In the genomic region with DNA sequence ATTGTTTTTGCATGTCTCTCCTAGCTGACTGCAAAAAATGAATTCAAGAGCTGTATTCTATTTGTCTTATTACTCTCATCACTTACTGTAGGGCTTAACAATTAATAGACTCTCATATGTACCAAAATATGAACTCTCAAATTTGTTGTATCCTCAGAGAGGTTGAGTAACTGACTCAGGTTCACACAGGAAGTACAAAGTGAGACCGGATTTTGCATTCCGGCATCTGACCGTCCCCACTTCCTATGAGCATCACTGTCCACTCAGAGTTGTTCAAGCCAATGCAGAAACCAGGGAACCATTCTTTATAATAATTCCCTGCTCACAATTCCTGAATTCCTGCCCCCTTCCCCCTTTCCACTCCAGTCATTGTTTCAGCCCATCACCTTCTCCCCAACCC, we compare ENCODE assay signal across 18 cellular contexts.
DNase-seq lines count a peak whose midpoint lies in the region; ATAC-seq, FAIRE-seq and TF ChIP-seq lines count a peak whose summit lies in the region.
"Had no signal": no experiment of that assay in that cellular context is flagged by ENCODE, and none has a peak within 500 bp of the region (broad histone marks: within the 10 kb centered on the region; RNA-seq: fewer than 3 reads in every experiment).

No MANE protein-coding gene starts in this region.

- peaks cover 0 to 30% (median 8%) of the 10 kb centered on the region in 3 donors for H3K36me3 Mint-ChIP-seq in CD8-positive, alpha-beta memory T cell
- peaks cover 5% of the 10 kb centered on the region for H3K36me3 Mint-ChIP-seq in T-helper 17 cell (ENCODE audit: low read depth)
- H3K36me3 Mint-ChIP-seq in effector memory CD8-positive, alpha-beta T cell (ENCODE audit: insufficient read depth), result peaks cover 13% of the 10 kb centered on the region
- no peaks in the 10 kb centered on the region for H3K36me3 Mint-ChIP-seq in mesothelial cell of epicardium

- peaks cover 69% of the 10 kb centered on the region for H3K4me1 ChIP-seq in A549
- peaks cover 83% of the 10 kb centered on the region for H3K4me1 ChIP-seq in CD8-positive, alpha-beta memory T cell (ENCODE audit: insufficient read depth, low read length)
- H3K4me1 ChIP-seq: suprapubic skin had no signal

- peak overlapping the region; percentile 88 to 97 (median 96) for H3K27ac Mint-ChIP-seq in CD8-positive, alpha-beta memory T cell
- peak overlapping the region; percentile 75 for H3K27ac Mint-ChIP-seq in T-helper 17 cell
- H3K27ac Mint-ChIP-seq in effector memory CD8-positive, alpha-beta T cell, result peak overlapping the region; percentile 87 to 95
- no peak overlapping the region for H3K27ac Mint-ChIP-seq in mesothelial cell of epicardium

- H3K27ac ChIP-seq in A549, result peak overlapping the region; percentile 5 to 71; a peak in 4 of 6 replicates
- peak overlapping the region; percentile 8 for H3K27ac ChIP-seq in CD8-positive, alpha-beta memory T cell (ENCODE audit: low read depth, low read length)
- H3K27ac ChIP-seq: PC-9, suprapubic skin had no signal

- TF ChIP-seq POLR2A in A549 (IDR thresholded peaks at IDR 0.05; ENCODE audit: low read length), result no peak

- H3K36me3 ChIP-seq in CD8-positive, alpha-beta memory T cell (ENCODE audit: insufficient read depth, low read length), result no peaks in the 10 kb centered on the region
- H3K36me3 ChIP-seq: suprapubic skin had no signal

- H3K9me3 ChIP-seq in A549, result no peaks in the 10 kb centered on the region
- H3K9me3 ChIP-seq in CD8-positive, alpha-beta memory T cell (ENCODE audit: low read length), result no peaks in the 10 kb centered on the region
- H3K9me3 ChIP-seq in T-helper 17 cell (ENCODE audit: control insufficient read depth, low read length, poor library complexity, severe bottlenecking), result no peaks in the 10 kb centered on the region
- H3K9me3 ChIP-seq: suprapubic skin had no signal

- H3K4me3 Mint-ChIP-seq in CD8-positive, alpha-beta memory T cell, result peak overlapping the region; percentile 63 to 84 (median 78)
- H3K4me3 Mint-ChIP-seq in T-helper 17 cell (peak overlapping the region; percentile 67), mesothelial cell of epicardium (no peak overlapping the region)
- H3K4me3 Mint-ChIP-seq in effector memory CD8-positive, alpha-beta T cell, result peak overlapping the region; percentile 78 to 85
- H3K4me3 Mint-ChIP-seq: neural crest cell had no signal

- no peak for TF ChIP-seq CTCF in A549 (IDR thresholded peaks at IDR 0.05)
- no peak for TF ChIP-seq CTCF in mesothelial cell of epicardium (IDR thresholded peaks at IDR 0.05; ENCODE audit: unreplicated experiment)

- no peak overlapping the region for H3K4me2 ChIP-seq in A549
- H3K4me2 ChIP-seq: PC-9 had no signal

- H3K4me3 ChIP-seq in A549, result no peak overlapping the region
- peak overlapping the region; percentile 33 for H3K4me3 ChIP-seq in CD8-positive, alpha-beta memory T cell (ENCODE audit: low read length)
- H3K4me3 ChIP-seq: PC-9, suprapubic skin had no signal

- H3K27me3 ChIP-seq in CD8-positive, alpha-beta memory T cell (ENCODE audit: insufficient read depth, low read length, poor library complexity, severe bottlenecking), result no peaks in the 10 kb centered on the region
- H3K27me3 ChIP-seq: suprapubic skin had no signal

- H3K9me3 Mint-ChIP-seq in CD8-positive, alpha-beta memory T cell, result no peaks in the 10 kb centered on the region
- H3K9me3 Mint-ChIP-seq in effector memory CD8-positive, alpha-beta T cell, result no peaks in the 10 kb centered on the region
- H3K9me3 Mint-ChIP-seq in mesothelial cell of epicardium, result no peaks in the 10 kb centered on the region
- H3K9me3 Mint-ChIP-seq: neural crest cell had no signal

- FAIRE-seq in A549 (lab: Jason Lieb, UNC), result no peak
- FAIRE-seq: colon, frontal cortex had no signal

- peaks cover 81 to 89% (median 85%) of the 10 kb centered on the region in 3 donors for H3K4me1 Mint-ChIP-seq in CD8-positive, alpha-beta memory T cell
- H3K4me1 Mint-ChIP-seq in T-helper 17 cell (peaks cover 57% of the 10 kb centered on the region), mesothelial cell of epicardium (peaks cover 10% of the 10 kb centered on the region)
- peaks cover 56 to 72% of the 10 kb centered on the region in 2 donors for H3K4me1 Mint-ChIP-seq in effector memory CD8-positive, alpha-beta T cell (ENCODE audit: low read depth in 2 of 2)

- 93% methylated on average over 3 of the region's 3 CpGs for WGBS in A549 (ENCODE audit: missing lambda C conversion rate)

- POLR2A ChIA-PET in A549 (lab: Yijun Ruan, JAX), result no interaction called here
- POLR2A ChIA-PET in CD8-positive, alpha-beta memory T cell (lab: Charles Lee), result interaction anchor here (1.2 to 2.6 kb wide), 5 partner anchors 14 to 205 kb away, joined by 4 to 18 read pairs (median 12); a partner anchor contains a TSS

- TF ChIP-seq EP300 in A549 (IDR thresholded peaks at IDR 0.05), result no peak

- ATAC-seq in A549 (no peak), T-helper 17 cell (no peak), GM18502 (IDR thresholded peaks at IDR 0.05; ENCODE audit: poor library complexity, unreplicated experiment) (no peak)
- peak; percentile 65 for ATAC-seq in effector memory CD8-positive, alpha-beta T cell (replicated peaks)

- no peak for DNase-seq in A549 (ENCODE audit: low read depth in 1 of 2, low spot score in 1 of 2)
- DNase-seq in CD8-positive, alpha-beta memory T cell, result peak in 1 of 5 donors; percentile 23
- DNase-seq in T-helper 17 cell, result no peak
- DNase-seq in effector memory CD8-positive, alpha-beta T cell, result peak in 1 of 3 experiments; percentile 18
- DNase-seq in central memory CD4-positive, alpha-beta T cell, result no peak
- no peak for DNase-seq in mesothelial cell of epicardium (ENCODE audit: low spot score in 2 of 2, unreplicated experiment in 2 of 2)
- no peak for DNase-seq in globus pallidus (ENCODE audit: low spot score)
- DNase-seq: AML-193, aorta, DMS 273 treated with DMSO at 0.1 percent for 48 hours, NCI-H1436 treated with DMSO at 0.1 percent for 48 hours, NCI-H446, PC-9 had no signal

- TF ChIP-seq RAD21 in A549 (conservative IDR thresholded peaks at IDR 0.05 in 1 of 2, IDR thresholded peaks at IDR 0.05 in 1 of 2), result no peak

- H3K27me3 Mint-ChIP-seq in CD8-positive, alpha-beta memory T cell, result peaks cover 0 to 2% of the 10 kb centered on the region in 2 donors
- no peaks in the 10 kb centered on the region for H3K27me3 Mint-ChIP-seq in T-helper 17 cell
- no peaks in the 10 kb centered on the region for H3K27me3 Mint-ChIP-seq in effector memory CD8-positive, alpha-beta T cell
- H3K27me3 Mint-ChIP-seq in mesothelial cell of epicardium (ENCODE audit: low read depth), result no peaks in the 10 kb centered on the region

- CTCF ChIA-PET in A549 (lab: Yijun Ruan, JAX), result interaction anchor here (1.6 kb wide), 1 partner anchor 32 kb away, joined by 4 read pairs; no protein-coding TSS in a partner anchor
- CTCF ChIA-PET in CD8-positive, alpha-beta memory T cell (lab: Charles Lee), result interaction anchor here (0.7 to 4.8 kb wide), 28 partner anchors 8 to 210 kb away, joined by 3 to 31 read pairs (median 4); a partner anchor contains a TSS

TF ChIP-seq in A549, 52 proteins besides CTCF, POLR2A, EP300 and RAD21:
- TF ChIP-seq ZSCAN20 (CRISPR knock-in tag; IDR thresholded peaks at IDR 0.05) (no peak), HOXB5 (CRISPR knock-in tag; IDR thresholded peaks at IDR 0.05) (no peak), ZNF302 (CRISPR knock-in tag; IDR thresholded peaks at IDR 0.05) (no peak), CEBPB (IDR thresholded peaks at IDR 0.05) (no peak), RARB (CRISPR knock-in tag; IDR thresholded peaks at IDR 0.05) (no peak), TFCP2L1 (CRISPR knock-in tag; IDR thresholded peaks at IDR 0.05) (no peak), RCOR1 (IDR thresholded peaks at IDR 0.05; ENCODE audit: low read depth, low read length) (no peak), CHD4 (IDR thresholded peaks at IDR 0.05; ENCODE audit: borderline replicate concordance) (no peak), NFE2L2 (conservative IDR thresholded peaks at IDR 0.05; ENCODE audit: low read length) (no peak)
